Comparison of ENCODE assay signal across 11 cellular contexts in genomic region chr11:44893250-44894216, GRCh38. TPM values are rescaled to one million over a fixed set of nuclear protein-coding genes. Genes with fewer than 3 reads are reported as not detected.
A peak's percentile ranks its signal among the peaks of the same experiment; 100 is the strongest.
DNase-seq lines count a peak whose midpoint lies in the region; ATAC-seq and TF ChIP-seq lines count a peak whose summit lies in the region.
"Had no signal": no experiment of that assay in that cellular context is flagged by ENCODE, and none has a peak within 500 bp of the region (broad histone marks: within the 10 kb centered on the region; RNA-seq: fewer than 3 reads in every experiment).

No MANE protein-coding gene starts in this region.

- no peak for TF ChIP-seq POLR2A in transverse colon (IDR thresholded peaks at IDR 0.05)

- intact Hi-C loops in mucosa of descending colon (cut with DNase I, micrococcal nuclease) (loop anchor here in 1 of 2 donors (5.0 kb wide), 1 partner anchor 166 kb away; the partner anchor contains the start of gene TSPAN18), transverse colon (cut with DNase I; ENCODE audit: low total_unique reads) (loop anchor here (1.0 to 5.0 kb wide), 2 partner anchors 165 to 271 kb away; no protein-coding TSS in a partner anchor), posterior vena cava (cut with DNase I) (loop anchor here (2.0 to 5.0 kb wide), 2 partner anchors 166 to 273 kb away; partner anchors contain the start of gene TSPAN18 (in 2 of the 2))

- no peak overlapping the region for H3K4me3 Mint-ChIP-seq in endodermal cell
- H3K4me3 Mint-ChIP-seq: activated CD4-positive, alpha-beta memory T cell treated with anti-CD3 and anti-CD28 coated beads, Interleukin-2, amount 10 ng/mL, durations not matched to agents 7 days and 5 days had no signal

- in situ Hi-C loops in transverse colon (cut with MboI; ENCODE audit: low pct_ligation_motif_present in 1 of 4, low pct_unique_long_range_greater_than_20kb in 1 of 4, low sequenced_read_pairs in 3 of 4): loop anchor here in 3 of 4 donors (5.0 to 25.0 kb wide), 3 partner anchors 156 to 581 kb away; partner anchors contain the start of genes TSPAN18 (in 2 of the 3) and ALX4 (in 1 of the 3)

- peaks cover 5% of the 10 kb centered on the region for H3K27me3 Mint-ChIP-seq in endodermal cell (ENCODE audit: insufficient read depth)
- H3K27me3 Mint-ChIP-seq: activated CD4-positive, alpha-beta memory T cell treated with anti-CD3 and anti-CD28 coated beads, Interleukin-2, amount 10 ng/mL, durations not matched to agents 7 days and 5 days had no signal

- H3K27ac ChIP-seq in endodermal cell (ENCODE audit: low read depth, low read length) (peak overlapping the region; percentile 37), transverse colon (peak overlapping the region; percentile 48 to 81 (median 68))

- peak overlapping the region; percentile 57 for H3K27ac Mint-ChIP-seq in endodermal cell
- H3K27ac Mint-ChIP-seq: activated CD4-positive, alpha-beta memory T cell treated with anti-CD3 and anti-CD28 coated beads, Interleukin-2, amount 10 ng/mL, durations not matched to agents 7 days and 5 days had no signal

- H3K4me1 ChIP-seq in endodermal cell (ENCODE audit: control insufficient read depth, insufficient read depth, low read length) (peaks cover 18% of the 10 kb centered on the region), mucosa of descending colon (ENCODE audit: low read depth) (no peaks in the 10 kb centered on the region), transverse colon (peaks cover 0 to 7% (median 3%) of the 10 kb centered on the region in 4 donors)

- no peak overlapping the region for H3K4me3 ChIP-seq in endodermal cell (ENCODE audit: low read length)
- no peak overlapping the region for H3K4me3 ChIP-seq in mucosa of descending colon
- H3K4me3 ChIP-seq in transverse colon: no peak overlapping the region
- H3K4me3 ChIP-seq: lung had no signal

- TF ChIP-seq CTCF in endodermal cell (conservative IDR thresholded peaks at IDR 0.05) (no peak), mucosa of descending colon (IDR thresholded peaks at IDR 0.05) (no peak), transverse colon (IDR thresholded peaks at IDR 0.05) (no peak)

- peaks cover 2% of the 10 kb centered on the region for H3K9me3 Mint-ChIP-seq in endodermal cell
- H3K9me3 Mint-ChIP-seq: activated CD4-positive, alpha-beta memory T cell treated with anti-CD3 and anti-CD28 coated beads, Interleukin-2, amount 10 ng/mL, durations not matched to agents 7 days and 5 days had no signal

- H3K9me3 ChIP-seq in endodermal cell (ENCODE audit: control insufficient read depth, low read length) (peaks cover 3% of the 10 kb centered on the region), mucosa of descending colon (no peaks in the 10 kb centered on the region), transverse colon (no peaks in the 10 kb centered on the region)

- peak; percentile 10 for ATAC-seq in mucosa of descending colon
- no peak for ATAC-seq in HG03097 (IDR thresholded peaks at IDR 0.05; ENCODE audit: low FRiP score, unreplicated experiment)

- H3K36me3 Mint-ChIP-seq in endodermal cell (ENCODE audit: low read depth): peaks cover under 1% of the 10 kb centered on the region

- H3K27me3 ChIP-seq in endodermal cell (ENCODE audit: control insufficient read depth, insufficient read depth, low read length, poor library complexity, severe bottlenecking) (no peaks in the 10 kb centered on the region), transverse colon (peaks cover 3% of the 10 kb centered on the region)

- H3K9ac ChIP-seq in endodermal cell (ENCODE audit: extremely low read depth, low read length, poor library complexity, severe bottlenecking): no peak overlapping the region

- DNase-seq in NCI-H524 (lab: John Stamatoyannopoulos, UW) (peak; percentile 93 to 99), endodermal cell (no peak), mucosa of descending colon (no peak), transverse colon (no peak), NCI-H2227 (lab: John Stamatoyannopoulos, UW; ENCODE audit: unreplicated experiment) (no peak), posterior vena cava (ENCODE audit: low spot score) (no peak), NOMO-1 (lab: John Stamatoyannopoulos, UW; ENCODE audit: unreplicated experiment in 2 of 2) (no peak)
- DNase-seq: GOT3 had no signal

- no peak for TF ChIP-seq EP300 in transverse colon (IDR thresholded peaks at IDR 0.05; ENCODE audit: low read depth)

- peaks cover 14% of the 10 kb centered on the region for H3K4me1 Mint-ChIP-seq in endodermal cell
- H3K4me1 Mint-ChIP-seq: activated CD4-positive, alpha-beta memory T cell treated with anti-CD3 and anti-CD28 coated beads, Interleukin-2, amount 10 ng/mL, durations not matched to agents 7 days and 5 days had no signal

- H3K36me3 ChIP-seq in endodermal cell (ENCODE audit: control insufficient read depth, insufficient read depth, low read length) (peaks cover 2% of the 10 kb centered on the region), mucosa of descending colon (ENCODE audit: low read depth) (no peaks in the 10 kb centered on the region), transverse colon (no peaks in the 10 kb centered on the region)

- 76 to 82% methylated on average over 18 to 19 of the region's 20 CpGs for WGBS in endodermal cell (ENCODE audit: insufficient coverage in 1 of 2, insufficient read length in 1 of 2), 2 experiments
- WGBS in transverse colon (ENCODE audit: low coverage in 1 of 2), 2 donors: 55% methylated on average over 20 of the region's 20 CpGs; no CpG with 5 or more reads in 1 of the 2 donors

RNA-seq across cellular contexts. Expression of gene TP53I11, which starts 57.1 kb away (rescaled TPM):
- total RNA-seq in endodermal cell (100 to 1,000 TPM; 136 to 203 TPM), mucosa of descending colon (10 to 100 TPM; 48.4 to 95.9 (median 91.9) TPM), transverse colon (10 to 100 TPM; 41.5 to 90.0 (median 56.4) TPM), posterior vena cava (100 to 1,000 TPM; 107 to 186 TPM)
- 94.6 TPM for polyA plus RNA-seq in endodermal cell (2013, experiment 1 of 2)
- polyA plus RNA-seq in endodermal cell (2013, experiment 2 of 2): 91.2 TPM

Comparison
In these comparisons a context has a peak if more than half of its experiments do, and no peak if none do; other contexts are left out.
1. DNase-seq: peak in NCI-H524 (2 of 2); none in endodermal cell (single experiment), mucosa of descending colon (0 of 3), transverse colon (single experiment), NCI-H2227 (single experiment), posterior vena cava (single experiment) and NOMO-1 (0 of 2).